In genomic region chr1:71046891-71047634, GRCh38 we compare ENCODE assay signal across 8 cellular contexts. TPM values are rescaled to one million over a fixed set of nuclear protein-coding genes. Genes with fewer than 3 reads are reported as not detected.
DNase-seq lines count a peak whose midpoint lies in the region; ATAC-seq, FAIRE-seq and TF ChIP-seq lines count a peak whose summit lies in the region.

No MANE protein-coding gene starts in this region.

- H3K4me3 Mint-ChIP-seq in activated T-helper 17 cell treated with anti-CD3 and anti-CD28 coated beads, Interleukin-2, amount 50 U/mL, for 72 hours, result peak overlapping the region; percentile 73
- H3K4me3 Mint-ChIP-seq in progenitor cell of endocrine pancreas (ENCODE audit: low read depth), result peak overlapping the region; percentile 77

- H3K27ac Mint-ChIP-seq in activated T-helper 17 cell treated with anti-CD3 and anti-CD28 coated beads, Interleukin-2, amount 50 U/mL, for 72 hours, result no peak overlapping the region
- H3K27ac Mint-ChIP-seq in progenitor cell of endocrine pancreas, result no peak overlapping the region

- no peaks in the 10 kb centered on the region for H3K36me3 ChIP-seq in heart right ventricle

- H3K27me3 ChIP-seq in heart right ventricle, result peaks cover 16 to 67% (median 60%) of the 10 kb centered on the region in 7 donors

- no peaks in the 10 kb centered on the region for H3K9me3 ChIP-seq in heart right ventricle

- FAIRE-seq in H54 (lab: Jason Lieb, UNC), result no peak
- FAIRE-seq in frontal cortex (lab: Jason Lieb, UNC), result no peak

- H3K4me3 ChIP-seq in heart right ventricle, result peak overlapping the region; percentile 26 to 57 (median 52)

- intact Hi-C loops in heart right ventricle (cut with DNase I), result loop anchor here in 7 of 10 donors (5.0 kb wide), 3 partner anchors 360 to 520 kb away; no protein-coding TSS in a partner anchor

- DNase-seq in GM03348 (ENCODE audit: low spot score) (peak; percentile 55), heart right ventricle (peak in 1 of 2 donors; percentile 21), progenitor cell of endocrine pancreas (ENCODE audit: low spot score, unreplicated experiment) (no peak), H54 (ENCODE audit: insufficient read length, low spot score) (no peak), frontal cortex (ENCODE audit: low spot score in 2 of 2) (no peak), NCI-H1048 (lab: John Stamatoyannopoulos, UW) (no peak)

- WGBS in heart right ventricle, 2 donors, result 2% methylated on average over 73 of the region's 73 CpGs

- no peak for TF ChIP-seq POLR2A in H54 (IDR thresholded peaks at IDR 0.05; ENCODE audit: low read depth, low read length)

- H3K36me3 Mint-ChIP-seq in activated T-helper 17 cell treated with anti-CD3 and anti-CD28 coated beads, Interleukin-2, amount 50 U/mL, for 72 hours (ENCODE audit: low read depth), result no peaks in the 10 kb centered on the region
- H3K36me3 Mint-ChIP-seq in progenitor cell of endocrine pancreas (ENCODE audit: insufficient read depth), result no peaks in the 10 kb centered on the region

- no peaks in the 10 kb centered on the region for H3K4me1 Mint-ChIP-seq in activated T-helper 17 cell treated with anti-CD3 and anti-CD28 coated beads, Interleukin-2, amount 50 U/mL, for 72 hours
- H3K4me1 Mint-ChIP-seq in progenitor cell of endocrine pancreas (ENCODE audit: low read depth), result peaks cover 3% of the 10 kb centered on the region

- H3K27me3 Mint-ChIP-seq in activated T-helper 17 cell treated with anti-CD3 and anti-CD28 coated beads, Interleukin-2, amount 50 U/mL, for 72 hours, result peaks cover 31% of the 10 kb centered on the region
- peaks cover 55% of the 10 kb centered on the region for H3K27me3 Mint-ChIP-seq in progenitor cell of endocrine pancreas

- H3K4me1 ChIP-seq in heart right ventricle, result peaks cover 2 to 19% (median 14%) of the 10 kb centered on the region in 9 donors

- ATAC-seq in HG02763 (IDR thresholded peaks at IDR 0.05; ENCODE audit: unreplicated experiment), result peak; percentile 9
- ATAC-seq in activated T-helper 17 cell treated with anti-CD3 and anti-CD28 coated beads, Interleukin-2, amount 50 U/mL, for 72 hours (replicated peaks), result peak; percentile 55
- peak in 5 of 8 donors; percentile 36 to 81 (median 59) for ATAC-seq in heart right ventricle

- H3K27ac ChIP-seq in heart right ventricle, result no peak overlapping the region

- H3K9me3 Mint-ChIP-seq in activated T-helper 17 cell treated with anti-CD3 and anti-CD28 coated beads, Interleukin-2, amount 50 U/mL, for 72 hours, result no peaks in the 10 kb centered on the region
- no peaks in the 10 kb centered on the region for H3K9me3 Mint-ChIP-seq in progenitor cell of endocrine pancreas (ENCODE audit: low read depth)

- TF ChIP-seq CTCF in heart right ventricle (IDR thresholded peaks at IDR 0.05) (no peak), progenitor cell of endocrine pancreas (IDR thresholded peaks at IDR 0.05; ENCODE audit: unreplicated experiment) (no peak)

RNA-seq across cellular contexts. Expression of gene PTGER3, which starts 0.6 kb away (rescaled TPM):
- total RNA-seq in activated T-helper 17 cell treated with anti-CD3 and anti-CD28 coated beads, Interleukin-2, amount 50 U/mL, for 72 hours, result not detected
- 1 to 10 TPM in 5 of 10 donors, under 1 TPM in 5; 0.11 to 4.6 (median 0.98) TPM for total RNA-seq in heart right ventricle
- 1 to 10 TPM; 1.0 to 1.5 TPM for polyA plus RNA-seq in heart right ventricle
- total RNA-seq in progenitor cell of endocrine pancreas, result 3.0 and 3.1 TPM in 2 replicates
- 2.4 TPM for total RNA-seq in frontal cortex

RNA-seq across cellular contexts. Expression of gene ZRANB2, which starts 33.8 kb away (rescaled TPM):
- 10 to 100 TPM; 88.5 to 98.7 TPM for total RNA-seq in activated T-helper 17 cell treated with anti-CD3 and anti-CD28 coated beads, Interleukin-2, amount 50 U/mL, for 72 hours
- total RNA-seq in heart right ventricle (10 to 100 TPM; 43.4 to 54.9 (median 48.4) TPM), progenitor cell of endocrine pancreas (106 and 115 TPM in 2 replicates), frontal cortex (64.0 TPM)
- polyA plus RNA-seq in heart right ventricle, result 10 to 100 TPM; 26.5 to 55.5 TPM

Comparison
In these comparisons a context has a peak if more than half of its experiments do, and no peak if none do; other contexts are left out.
1. ATAC-seq: peak in every context shown above with its lines; median percentile 59 in heart right ventricle; 55 in activated T-helper 17 cell treated with anti-CD3 and anti-CD28 coated beads, Interleukin-2, amount 50 U/mL, for 72 hours; 9 in HG02763.